Comparison of ENCODE assay signal across 8 cellular contexts in genomic region chr13:41458939-41459753, GRCh38. TPM values are rescaled to one million over a fixed set of nuclear protein-coding genes. Genes with fewer than 3 reads are reported as not detected.
DNase-seq lines count a peak whose midpoint lies in the region; ATAC-seq and TF ChIP-seq lines count a peak whose summit lies in the region.

No MANE protein-coding gene starts in this region.

- H3K9me3 ChIP-seq in mammary epithelial cell (replicated peaks; ENCODE audit: insufficient read depth, low read length), result no peaks in the 10 kb centered on the region

- CTCF ChIA-PET in mammary epithelial cell (lab: Charles Lee; ENCODE audit: low non-redundant PET), result interaction anchor here (0.6 to 1.6 kb wide), 2 partner anchors 193 to 210 kb away, joined by 4 to 25 read pairs; no protein-coding TSS in a partner anchor

- ATAC-seq in HG02623 (IDR thresholded peaks at IDR 0.05; ENCODE audit: unreplicated experiment), result no peak
- no peak for ATAC-seq in HG03442 (IDR thresholded peaks at IDR 0.05; ENCODE audit: unreplicated experiment)

- H3K27me3 ChIP-seq in HL-60 (ENCODE audit: insufficient read depth, poor library complexity, severe bottlenecking) (peaks cover 5% of the 10 kb centered on the region), mammary epithelial cell (ENCODE audit: insufficient read depth, low read length) (no peaks in the 10 kb centered on the region)

- 83% methylated on average over 4 of the region's 4 CpGs for WGBS in mammary epithelial cell (ENCODE audit: low coverage, missing lambda C conversion rate)

- H3K4me3 ChIP-seq in HL-60 (replicated peaks; ENCODE audit: insufficient read depth, low read length) (peak overlapping the region; percentile 75), mammary epithelial cell (replicated peaks in 1 of 3; ENCODE audit: insufficient read depth in 1 of 3, low read depth in 2 of 3, low read length in 3 of 3) (peak overlapping the region in 2 of 3 experiments; percentile 55 to 64)

- peak overlapping the region; percentile 80 for H3K27ac ChIP-seq in HL-60 (replicated peaks)
- no peak overlapping the region for H3K27ac ChIP-seq in mammary epithelial cell (ENCODE audit: insufficient read depth, low read depth, low read length)

- H2AFZ ChIP-seq in mammary epithelial cell (ENCODE audit: low read depth, low read length), result peak overlapping the region; percentile 85

- no peaks in the 10 kb centered on the region for H3K36me3 ChIP-seq in mammary epithelial cell (ENCODE audit: insufficient read depth, low read length)

- in situ Hi-C loops in mammary epithelial cell (cut with MboI; ENCODE audit: low sequenced_read_pairs in 2 of 2), result no loop called here

- no peaks in the 10 kb centered on the region for H3K79me2 ChIP-seq in mammary epithelial cell (ENCODE audit: insufficient read depth, low read length)

- dilution Hi-C loops in mammary epithelial cell (cut with HindIII; ENCODE audit: low sequenced_read_pairs), result no loop called here

- no peaks in the 10 kb centered on the region for H4K20me1 ChIP-seq in mammary epithelial cell (ENCODE audit: insufficient read depth, low read length)

- peak; percentile 70 for DNase-seq in AG20443 (ENCODE audit: low spot score)
- peak; percentile 80 to 93 for DNase-seq in HL-60 (ENCODE audit: low read depth in 1 of 2, low spot score in 1 of 2)
- DNase-seq in T-helper 9 cell, result peak; percentile 48
- peak; percentile 53 for DNase-seq in mammary epithelial cell
- DNase-seq in left kidney (ENCODE audit: low read depth, low spot score), result peak; percentile 31
- peak in 2 of 3 experiments; percentile 39 to 50 for DNase-seq in stimulated activated CD4-positive, alpha-beta T cell treated with anti-CD3 and anti-CD28 coated beads, TNF-alpha, amount 100 ng/mL, for 4 hours (ENCODE audit: low read depth in 3 of 3)

- TF ChIP-seq CTCF in HL-60 (IDR thresholded peaks at IDR 0.05; ENCODE audit: insufficient read depth, low read length) (peak; percentile 96), mammary epithelial cell (conservative IDR thresholded peaks at IDR 0.05 in 1 of 2, IDR thresholded peaks at IDR 0.05 in 1 of 2; ENCODE audit: extremely low read depth in 1 of 2, insufficient read depth in 1 of 2, low read depth in 1 of 2, low read length in 2 of 2) (peak; percentile 81 to 94)

- H3K9ac ChIP-seq in mammary epithelial cell (ENCODE audit: insufficient read depth, low read length), result no peak overlapping the region

- H3K4me1 ChIP-seq in mammary epithelial cell (ENCODE audit: insufficient read depth, low read length), result peaks cover 20% of the 10 kb centered on the region

- intact Hi-C loops in mammary epithelial cell (cut with micrococcal nuclease), result loop anchor here (1.0 to 10.0 kb wide), 4 partner anchors 103 to 656 kb away; no protein-coding TSS in a partner anchor

- peak overlapping the region; percentile 95 for H3K4me2 ChIP-seq in mammary epithelial cell (ENCODE audit: insufficient read depth, low read depth, low read length)

- BruUV-seq in mammary epithelial cell (replicated peaks; lab: Mats Ljungman, UMichigan), result TSS peak; percentile 24

RNA-seq across cellular contexts. Expression of gene RGCC, which starts 1.8 kb away (rescaled TPM):
- 1 to 10 TPM; 1.4 to 8.0 TPM for total RNA-seq in mammary epithelial cell
- 3.7 TPM for polyA plus RNA-seq in mammary epithelial cell
- not detected for polyA minus RNA-seq in mammary epithelial cell

Comparison
In these comparisons a context has a peak if more than half of its experiments do, and no peak if none do; other contexts are left out.
1. DNase-seq: peak in every context shown above with its lines; median percentile 86 in HL-60; 70 in AG20443; 53 in mammary epithelial cell; 48 in T-helper 9 cell; 44 in stimulated activated CD4-positive, alpha-beta T cell treated with anti-CD3 and anti-CD28 coated beads, TNF-alpha, amount 100 ng/mL, for 4 hours; 31 in left kidney.